Comparison of ENCODE assay signal across 8 cellular contexts in the genomic region with DNA sequence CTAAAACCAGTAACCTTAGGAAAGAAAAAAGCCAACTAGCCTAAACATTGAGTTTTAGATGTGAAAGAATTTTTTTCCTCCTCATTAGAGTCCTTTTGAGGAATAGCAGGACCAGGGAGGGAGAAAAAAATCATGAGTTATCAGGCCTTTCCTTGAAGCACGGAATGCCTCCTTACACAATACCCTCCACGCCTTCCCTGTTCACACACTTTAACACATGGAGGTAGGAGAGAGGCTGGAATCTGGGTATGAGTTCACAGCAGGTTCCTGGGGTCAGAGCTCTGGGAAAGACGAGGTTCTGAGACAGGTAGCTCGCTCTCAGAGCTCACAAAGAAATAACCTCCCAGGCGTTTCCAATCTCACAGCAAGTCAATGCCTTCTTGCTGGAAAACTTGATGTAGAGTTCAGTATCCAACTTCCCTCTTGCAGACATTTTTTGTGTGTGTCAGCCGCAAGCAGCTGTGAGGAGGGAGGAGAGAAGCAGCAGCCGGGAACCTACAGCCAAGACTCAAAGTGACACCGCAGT. TPM values are rescaled to one million over a fixed set of nuclear protein-coding genes. Genes with fewer than 3 reads are reported as not detected.
A peak's percentile ranks its signal among the peaks of the same experiment; 100 is the strongest.
DNase-seq lines count a peak whose midpoint lies in the region; ATAC-seq lines count a peak whose summit lies in the region.

No MANE protein-coding gene starts in this region.

- peak overlapping the region; percentile 89 for H3K4me3 Mint-ChIP-seq in activated naive CD8-positive, alpha-beta T cell treated with anti-CD3 and anti-CD28 coated beads, Interleukin-2, amount 10 ng/mL, durations not matched to agents 7 days and 5 days
- H3K4me3 Mint-ChIP-seq in stimulated activated naive B cell treated with anti-CD40 and anti-IgM and Interleukin-4, amounts not matched to agents 10 μg/mL and 1 μg/mL and 100 μg/mL, for 72 hours: peak overlapping the region; percentile 93 to 98

- H3K9me3 ChIP-seq in ES-I3 (ENCODE audit: control insufficient read depth, insufficient read depth, low read length): no peaks in the 10 kb centered on the region

- peak overlapping the region; percentile 93 for H3K27ac Mint-ChIP-seq in activated naive CD8-positive, alpha-beta T cell treated with anti-CD3 and anti-CD28 coated beads, Interleukin-2, amount 10 ng/mL, durations not matched to agents 7 days and 5 days
- H3K27ac Mint-ChIP-seq in stimulated activated naive B cell treated with anti-CD40 and anti-IgM and Interleukin-4, amounts not matched to agents 10 μg/mL and 1 μg/mL and 100 μg/mL, for 72 hours: peak overlapping the region; percentile 99

- no peak for DNase-seq in activated naive CD8-positive, alpha-beta T cell treated with anti-CD3 and anti-CD28 coated beads, Interleukin-2, amount 10 ng/mL, durations not matched to agents 7 days and 5 days
- DNase-seq in iPS-NIHi7 (ENCODE audit: extremely low spot score): peak; percentile 26
- no peak for DNase-seq in stimulated activated naive B cell treated with anti-CD40 and anti-IgM and Interleukin-4, amounts not matched to agents 10 μg/mL and 1 μg/mL and 100 μg/mL, for 72 hours
- DNase-seq in mucosa of gallbladder (ENCODE audit: low spot score): no peak
- DNase-seq in NCI-H187 treated with DMSO at 0.1 percent for 48 hours (lab: John Stamatoyannopoulos, UW): no peak

- peak; percentile 25 for ATAC-seq in HG03342 (IDR thresholded peaks at IDR 0.05; ENCODE audit: unreplicated experiment)
- ATAC-seq in activated naive CD8-positive, alpha-beta T cell treated with anti-CD3 and anti-CD28 coated beads, Interleukin-2, amount 10 ng/mL, durations not matched to agents 7 days and 5 days (ENCODE audit: low read depth): no peak
- ATAC-seq in stimulated activated naive B cell treated with anti-CD40 and anti-IgM and Interleukin-4, amounts not matched to agents 10 μg/mL and 1 μg/mL and 100 μg/mL, for 72 hours (replicated peaks): no peak
- ATAC-seq in GM18867 (IDR thresholded peaks at IDR 0.05; ENCODE audit: unreplicated experiment): no peak

- POLR2A ChIA-PET in activated naive CD8-positive, alpha-beta T cell treated with anti-CD3 and anti-CD28 coated beads, Interleukin-2, amount 10 ng/mL, durations not matched to agents 7 days and 5 days (lab: Charles Lee): interaction anchor here (0.9 to 2.4 kb wide), 7 partner anchors 59 to 408 kb away, joined by 3 to 14 read pairs (median 6); a partner anchor contains a TSS

- no peaks in the 10 kb centered on the region for H3K4me1 ChIP-seq in ES-I3 (ENCODE audit: insufficient read depth, low read length)

- H3K4me1 Mint-ChIP-seq in activated naive CD8-positive, alpha-beta T cell treated with anti-CD3 and anti-CD28 coated beads, Interleukin-2, amount 10 ng/mL, durations not matched to agents 7 days and 5 days: peaks cover 11% of the 10 kb centered on the region
- H3K4me1 Mint-ChIP-seq in stimulated activated naive B cell treated with anti-CD40 and anti-IgM and Interleukin-4, amounts not matched to agents 10 μg/mL and 1 μg/mL and 100 μg/mL, for 72 hours: peaks cover 16 to 32% of the 10 kb centered on the region in 2 donors

- peaks cover 26% of the 10 kb centered on the region for H3K36me3 Mint-ChIP-seq in activated naive CD8-positive, alpha-beta T cell treated with anti-CD3 and anti-CD28 coated beads, Interleukin-2, amount 10 ng/mL, durations not matched to agents 7 days and 5 days
- peaks cover 19 to 27% of the 10 kb centered on the region in 2 donors for H3K36me3 Mint-ChIP-seq in stimulated activated naive B cell treated with anti-CD40 and anti-IgM and Interleukin-4, amounts not matched to agents 10 μg/mL and 1 μg/mL and 100 μg/mL, for 72 hours

- peaks cover 24% of the 10 kb centered on the region for H3K9me3 Mint-ChIP-seq in activated naive CD8-positive, alpha-beta T cell treated with anti-CD3 and anti-CD28 coated beads, Interleukin-2, amount 10 ng/mL, durations not matched to agents 7 days and 5 days
- peaks cover 10% of the 10 kb centered on the region in 2 donors for H3K9me3 Mint-ChIP-seq in stimulated activated naive B cell treated with anti-CD40 and anti-IgM and Interleukin-4, amounts not matched to agents 10 μg/mL and 1 μg/mL and 100 μg/mL, for 72 hours

- H3K9ac ChIP-seq in ES-I3 (ENCODE audit: low read depth, low read length): peak overlapping the region; percentile 96

- no peaks in the 10 kb centered on the region for H3K36me3 ChIP-seq in ES-I3 (ENCODE audit: insufficient read depth, low read length)

- H3K27me3 Mint-ChIP-seq in activated naive CD8-positive, alpha-beta T cell treated with anti-CD3 and anti-CD28 coated beads, Interleukin-2, amount 10 ng/mL, durations not matched to agents 7 days and 5 days: no peaks in the 10 kb centered on the region
- H3K27me3 Mint-ChIP-seq in stimulated activated naive B cell treated with anti-CD40 and anti-IgM and Interleukin-4, amounts not matched to agents 10 μg/mL and 1 μg/mL and 100 μg/mL, for 72 hours: no peaks in the 10 kb centered on the region

RNA-seq across cellular contexts. Expression of a gene that starts 0.7 kb away (rescaled TPM):
- total RNA-seq in activated naive CD8-positive, alpha-beta T cell treated with anti-CD3 and anti-CD28 coated beads, Interleukin-2, amount 10 ng/mL, durations not matched to agents 7 days and 5 days: 10 to 100 TPM; 13.9 to 14.0 TPM
- 8.3 TPM for total RNA-seq in mucosa of gallbladder

RNA-seq across cellular contexts. Expression of a gene that starts 59.1 kb away (rescaled TPM):
- 10 to 100 TPM; 10.8 to 12.8 TPM for total RNA-seq in activated naive CD8-positive, alpha-beta T cell treated with anti-CD3 and anti-CD28 coated beads, Interleukin-2, amount 10 ng/mL, durations not matched to agents 7 days and 5 days
- total RNA-seq in mucosa of gallbladder: 15.3 TPM
